In genomic region chr7:151243411-151244155, GRCh38 we compare ENCODE assay signal across 6 cellular contexts. TPM values are rescaled to one million over a fixed set of nuclear protein-coding genes. Genes with fewer than 3 reads are reported as not detected.
DNase-seq lines count a peak whose midpoint lies in the region; ATAC-seq lines count a peak whose summit lies in the region.

No MANE protein-coding gene starts in this region.

- peaks cover 25% of the 10 kb centered on the region for H3K27me3 ChIP-seq in effector memory CD4-positive, alpha-beta T cell (replicated peaks; ENCODE audit: control insufficient read depth, insufficient read depth, low read length, poor library complexity, severe bottlenecking)

- H3K4me1 ChIP-seq in effector memory CD4-positive, alpha-beta T cell (ENCODE audit: control insufficient read depth, insufficient read depth, low read length, poor library complexity, severe bottlenecking) = peaks cover 38% of the 10 kb centered on the region

- no peak for ATAC-seq in GM18870 (IDR thresholded peaks at IDR 0.05; ENCODE audit: unreplicated experiment)

- H3K4me3 ChIP-seq in effector memory CD4-positive, alpha-beta T cell (ENCODE audit: insufficient read depth, low read depth, low read length, poor library complexity, severe bottlenecking) = peak overlapping the region; percentile 30

- peak; percentile 53 for DNase-seq in D341Med (ENCODE audit: low spot score)
- DNase-seq in NCI-H1105 (lab: John Stamatoyannopoulos, UW) = peak; percentile 26
- DNase-seq in effector memory CD4-positive, alpha-beta T cell = peak; percentile 26 to 53 (median 38)
- no peak for DNase-seq in SW 1271 (lab: John Stamatoyannopoulos, UW)
- no peak for DNase-seq in G401 (ENCODE audit: low spot score)

- in situ Hi-C loops in G401 (cut with HindIII; ENCODE audit: low sequenced_read_pairs) = no loop called here

- peaks cover 8% of the 10 kb centered on the region for H3K36me3 ChIP-seq in effector memory CD4-positive, alpha-beta T cell (ENCODE audit: control insufficient read depth, insufficient read depth, low read length)

- H3K9me3 ChIP-seq in effector memory CD4-positive, alpha-beta T cell (ENCODE audit: control insufficient read depth, low read length) = no peaks in the 10 kb centered on the region

- H3K27ac ChIP-seq in effector memory CD4-positive, alpha-beta T cell (ENCODE audit: insufficient read depth, low read length, poor library complexity, severe bottlenecking) = no peak overlapping the region

RNA-seq across cellular contexts. Expression of gene SMARCD3, which starts 4.9 kb away (rescaled TPM):
- 65.7 and 68.2 TPM in 2 replicates for total RNA-seq in G401 (2014; rRNA removed; shearing (Covaris generic))

RNA-seq across cellular contexts. Expression of gene CHPF2, which starts 11.3 kb away (rescaled TPM):
- total RNA-seq in G401 (2014; rRNA removed; shearing (Covaris generic)) = 22.3 and 31.1 TPM in 2 replicates

RNA-seq across cellular contexts. Expression of gene ABCF2, which starts 16.6 kb away (rescaled TPM):
- 63.0 and 99.0 TPM in 2 replicates for total RNA-seq in G401 (2014; rRNA removed; shearing (Covaris generic))

RNA-seq across cellular contexts. Expression of gene H2BK1, which starts 33.3 kb away (rescaled TPM):
- total RNA-seq in G401 (2014; rRNA removed; shearing (Covaris generic)) = not detected in 2 replicates

RNA-seq across cellular contexts. Expression of gene ASB10, which starts 56.5 kb away (rescaled TPM):
- total RNA-seq in G401 (2014; rRNA removed; shearing (Covaris generic)) = not detected in 2 replicates

Comparison
In these comparisons a context has a peak if more than half of its experiments do, and no peak if none do; other contexts are left out.
1. DNase-seq: peak in D341Med (single experiment), NCI-H1105 (single experiment) and effector memory CD4-positive, alpha-beta T cell (3 of 3); none in SW 1271 (0 of 2) and G401 (single experiment).